In the genomic region with DNA sequence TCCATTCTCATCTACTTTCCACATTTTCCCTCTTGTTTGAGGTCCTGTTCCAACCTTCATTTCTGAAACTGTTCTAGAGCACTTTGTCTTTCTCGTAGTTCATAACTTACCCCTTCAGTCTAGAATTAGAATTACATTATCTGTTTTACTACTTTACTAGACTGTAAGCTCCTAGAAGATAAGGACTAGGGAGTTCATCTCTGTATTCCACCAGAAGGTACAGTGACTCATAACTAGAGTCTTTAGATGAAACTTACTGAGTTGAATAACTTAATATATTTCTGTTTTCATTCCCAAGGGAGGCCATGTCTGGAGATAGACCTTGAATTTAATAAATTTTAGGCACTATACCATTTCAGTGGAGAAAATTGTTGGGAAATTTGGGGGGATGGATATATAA, we compare ENCODE assay signal across 25 cellular contexts. TPM values are rescaled to one million over a fixed set of nuclear protein-coding genes. Genes with fewer than 3 reads are reported as not detected.
DNase-seq lines count a peak whose midpoint lies in the region; ATAC-seq and TF ChIP-seq lines count a peak whose summit lies in the region.
"Had no signal": no experiment of that assay in that cellular context is flagged by ENCODE, and none has a peak within 500 bp of the region (broad histone marks: within the 10 kb centered on the region; RNA-seq: fewer than 3 reads in every experiment).

No MANE protein-coding gene starts in this region.

- BruUV-seq in Calu3 (replicated peaks; lab: Mats Ljungman, UMichigan), result no TSS peak

- peak overlapping the region; percentile 70 for H3K27ac Mint-ChIP-seq in Calu3 (ENCODE audit: unreplicated experiment)
- H3K27ac Mint-ChIP-seq in activated T-helper 17 cell treated with anti-CD3 and anti-CD28 coated beads, Interleukin-2, amount 50 U/mL, for 72 hours, result peak overlapping the region; percentile 75
- H3K27ac Mint-ChIP-seq: brain had no signal

- H3K9me2 ChIP-seq in SK-N-SH, result no peaks in the 10 kb centered on the region

- intact Hi-C loops in Calu3 (cut with micrococcal nuclease; ENCODE audit: unreplicated experiment), result no loop called here

- H3K4me1 Mint-ChIP-seq in Calu3 (ENCODE audit: low read depth, unreplicated experiment), result peaks cover 12% of the 10 kb centered on the region
- peaks cover 26% of the 10 kb centered on the region for H3K4me1 Mint-ChIP-seq in activated T-helper 17 cell treated with anti-CD3 and anti-CD28 coated beads, Interleukin-2, amount 50 U/mL, for 72 hours

- peaks cover 79 to 85% of the 10 kb centered on the region in 2 experiments for H3K36me3 ChIP-seq in SK-N-SH (replicated peaks in 1 of 2; ENCODE audit: control insufficient read depth in 1 of 2, insufficient read depth in 2 of 2, low read length in 1 of 2)

- no peak for TF ChIP-seq RAD21 in SK-N-SH (IDR thresholded peaks at IDR 0.05; ENCODE audit: low read length)

- DNase-seq in SK-N-SH (no peak), Calu3 (no peak), fibroblast of the aortic adventitia (ENCODE audit: low read depth) (peak; percentile 34), ecto neural progenitor cell (ENCODE audit: low spot score) (no peak), kidney tubule cell (ENCODE audit: low spot score) (no peak), activated gamma-delta T cell treated with Interleukin-2 at 50 U/mL for 16 hours (no peak)
- DNase-seq: activated T-cell treated with anti-CD3 and anti-CD28 coated beads, Interleukin-2, amount 50 U/mL, for 48 hours; AML-193; GF-D8; kidney; mammary epithelial cell; NCI-H187; NCI-H69; occipital lobe; spleen; stimulated activated CD4-positive, alpha-beta T cell treated with anti-CD3 and anti-CD28 coated beads, Interleukin-4, amount 100 ng/mL, for 4 hours; T1000; trophoblast cell had no signal

- no peak overlapping the region for H2AFZ ChIP-seq in SK-N-SH (ENCODE audit: low read depth)

- no peaks in the 10 kb centered on the region for H3K9me3 ChIP-seq in SK-N-SH
- H3K9me3 ChIP-seq: spleen had no signal

- no peak overlapping the region for H3K4me2 ChIP-seq in SK-N-SH
- H3K4me2 ChIP-seq: KMS-11 had no signal

- H3K9me3 Mint-ChIP-seq in Calu3 (ENCODE audit: low read depth, unreplicated experiment), result peaks cover 2% of the 10 kb centered on the region
- H3K9me3 Mint-ChIP-seq in activated T-helper 17 cell treated with anti-CD3 and anti-CD28 coated beads, Interleukin-2, amount 50 U/mL, for 72 hours, result no peaks in the 10 kb centered on the region
- H3K9me3 Mint-ChIP-seq: brain had no signal

- H3K4me1 ChIP-seq in SK-N-SH (ENCODE audit: control insufficient read depth in 1 of 2, insufficient read depth in 2 of 2, low read depth in 1 of 2, low read length in 1 of 2), result peaks cover 0 to 5% of the 10 kb centered on the region in 2 experiments; a peak in 1 of 4 replicates
- H3K4me1 ChIP-seq: spleen had no signal

- CTCF ChIA-PET in SK-N-SH (lab: Yijun Ruan, JAX) (interaction anchor here (1.2 to 1.7 kb wide), 2 partner anchors 10 to 15 kb away, joined by 3 to 6 read pairs; no protein-coding TSS in a partner anchor), Calu3 (lab: Charles Lee) (no interaction called here)

- H3K27me3 ChIP-seq in SK-N-SH (ENCODE audit: insufficient read depth), result no peaks in the 10 kb centered on the region
- H3K27me3 ChIP-seq: spleen had no signal

- H3K4me3 ChIP-seq in SK-N-SH (ENCODE audit: low read depth in 2 of 2, low read length in 1 of 2) (no peak overlapping the region), fibroblast of the aortic adventitia (ENCODE audit: low read depth, low read length) (no peak overlapping the region)
- H3K4me3 ChIP-seq: coronary artery, spleen had no signal

- no peak for TF ChIP-seq CTCF in SK-N-SH (IDR thresholded peaks at IDR 0.05)
- no peak for TF ChIP-seq CTCF in Calu3 (IDR thresholded peaks at IDR 0.05; ENCODE audit: unreplicated experiment)
- TF ChIP-seq CTCF in fibroblast of the aortic adventitia (IDR thresholded peaks at IDR 0.05; ENCODE audit: insufficient read depth, low read length), result no peak

- no peaks in the 10 kb centered on the region for H3K27me3 Mint-ChIP-seq in Calu3 (ENCODE audit: unreplicated experiment)
- H3K27me3 Mint-ChIP-seq in activated T-helper 17 cell treated with anti-CD3 and anti-CD28 coated beads, Interleukin-2, amount 50 U/mL, for 72 hours, result no peaks in the 10 kb centered on the region
- H3K27me3 Mint-ChIP-seq: brain had no signal

- no peak for ATAC-seq in SK-N-SH treated with all-trans-retinoic acid at 6 μM for 48 hours
- ATAC-seq in activated T-helper 17 cell treated with anti-CD3 and anti-CD28 coated beads, Interleukin-2, amount 50 U/mL, for 72 hours (replicated peaks), result peak; percentile 59
- ATAC-seq: HCT116 had no signal

- peaks cover 88% of the 10 kb centered on the region for H3K36me3 Mint-ChIP-seq in Calu3 (ENCODE audit: insufficient read depth, unreplicated experiment)
- peaks cover 94% of the 10 kb centered on the region for H3K36me3 Mint-ChIP-seq in activated T-helper 17 cell treated with anti-CD3 and anti-CD28 coated beads, Interleukin-2, amount 50 U/mL, for 72 hours (ENCODE audit: low read depth)

- H3K9ac ChIP-seq in SK-N-SH, result no peak overlapping the region
- H3K9ac ChIP-seq: KMS-11 had no signal

- H3F3A ChIP-seq in SK-N-SH (replicated peaks; ENCODE audit: insufficient read depth), result peaks cover 7% of the 10 kb centered on the region

- H3K79me2 ChIP-seq in SK-N-SH (ENCODE audit: insufficient read depth), result peaks cover 52% of the 10 kb centered on the region

- 26% methylated on average over 1 of the region's 1 CpG for WGBS in SK-N-SH (ENCODE audit: low lambda C conversion rate)

- POLR2A ChIA-PET in SK-N-SH (lab: Yijun Ruan, JAX), result no interaction called here

- no peak for TF ChIP-seq EP300 in SK-N-SH (IDR thresholded peaks at IDR 0.05; ENCODE audit: borderline replicate concordance in 1 of 2, low read depth in 1 of 2, low read length in 1 of 2)

- H4K20me1 ChIP-seq in SK-N-SH (ENCODE audit: insufficient read depth), result peaks cover 10% of the 10 kb centered on the region

- H3K27ac ChIP-seq in SK-N-SH (ENCODE audit: low read depth in 2 of 2, low read length in 1 of 2), result no peak overlapping the region
- H3K27ac ChIP-seq: coronary artery, KMS-11, RWPE1, spleen had no signal

- no peak overlapping the region for H3K4me3 Mint-ChIP-seq in Calu3 (ENCODE audit: low read depth, unreplicated experiment)
- no peak overlapping the region for H3K4me3 Mint-ChIP-seq in activated T-helper 17 cell treated with anti-CD3 and anti-CD28 coated beads, Interleukin-2, amount 50 U/mL, for 72 hours
- H3K4me3 Mint-ChIP-seq: brain had no signal

TF ChIP-seq in SK-N-SH, 30 proteins besides CTCF, POLR2A, EP300 and RAD21:
- 0 out of 2 replicates have a peak, but pooled peaks have one; percentile 1 for TF ChIP-seq FOSL2 (IDR thresholded peaks at IDR 0.05; ENCODE audit: borderline replicate concordance, low read depth)
- TF ChIP-seq SMC3 (IDR thresholded peaks at IDR 0.05; ENCODE audit: low read depth, low read length), result no peak
- no peak for TF ChIP-seq YY1 (IDR thresholded peaks at IDR 0.05; ENCODE audit: low read depth)
TF ChIP-seq in SK-N-SH: peak in this region for 1.

TF ChIP-seq in SK-N-SH treated with all-trans-retinoic acid at 6 μM for 48 hours, 23 proteins besides CTCF, POLR2A, EP300 and RAD21:
- TF ChIP-seq ZC3H10 (CRISPR knock-in tag; IDR thresholded peaks at IDR 0.05), result no peak
- no peak for TF ChIP-seq ISL1 (CRISPR knock-in tag; IDR thresholded peaks at IDR 0.05)
- TF ChIP-seq, protein P1, sequence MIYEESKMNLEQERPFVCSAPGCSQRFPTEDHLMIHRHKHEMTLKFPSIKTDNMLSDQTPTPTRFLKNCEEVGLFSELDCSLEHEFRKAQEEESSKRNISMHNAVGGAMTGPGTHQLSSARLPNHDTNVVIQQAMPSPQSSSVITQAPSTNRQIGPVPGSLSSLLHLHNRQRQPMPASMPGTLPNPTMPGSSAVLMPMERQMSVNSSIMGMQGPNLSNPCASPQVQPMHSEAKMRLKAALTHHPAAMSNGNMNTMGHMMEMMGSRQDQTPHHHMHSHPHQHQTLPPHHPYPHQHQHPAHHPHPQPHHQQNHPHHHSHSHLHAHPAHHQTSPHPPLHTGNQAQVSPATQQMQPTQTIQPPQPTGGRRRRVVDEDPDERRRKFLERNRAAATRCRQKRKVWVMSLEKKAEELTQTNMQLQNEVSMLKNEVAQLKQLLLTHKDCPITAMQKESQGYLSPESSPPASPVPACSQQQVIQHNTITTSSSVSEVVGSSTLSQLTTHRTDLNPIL (CRISPR knock-in tag; IDR thresholded peaks at IDR 0.05; ENCODE audit: low read depth), result no peak
- TF ChIP-seq, protein P2, sequence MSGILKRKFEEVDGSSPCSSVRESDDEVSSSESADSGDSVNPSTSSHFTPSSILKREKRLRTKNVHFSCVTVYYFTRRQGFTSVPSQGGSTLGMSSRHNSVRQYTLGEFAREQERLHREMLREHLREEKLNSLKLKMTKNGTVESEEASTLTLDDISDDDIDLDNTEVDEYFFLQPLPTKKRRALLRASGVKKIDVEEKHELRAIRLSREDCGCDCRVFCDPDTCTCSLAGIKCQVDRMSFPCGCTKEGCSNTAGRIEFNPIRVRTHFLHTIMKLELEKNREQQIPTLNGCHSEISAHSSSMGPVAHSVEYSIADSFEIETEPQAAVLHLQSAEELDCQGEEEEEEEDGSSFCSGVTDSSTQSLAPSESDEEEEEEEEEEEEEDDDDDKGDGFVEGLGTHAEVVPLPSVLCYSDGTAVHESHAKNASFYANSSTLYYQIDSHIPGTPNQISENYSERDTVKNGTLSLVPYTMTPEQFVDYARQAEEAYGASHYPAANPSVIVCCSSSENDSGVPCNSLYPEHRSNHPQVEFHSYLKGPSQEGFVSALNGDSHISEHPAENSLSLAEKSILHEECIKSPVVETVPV (CRISPR knock-in tag; IDR thresholded peaks at IDR 0.05), result no peak
- TF ChIP-seq ZNF70 (CRISPR knock-in tag; IDR thresholded peaks at IDR 0.05), result no peak
- no peak for TF ChIP-seq ZNF8 (CRISPR knock-in tag; IDR thresholded peaks at IDR 0.05)

RNA-seq across cellular contexts. Expression of gene G3BP1, which starts 38.7 kb away (rescaled TPM):
- polyA plus RNA-seq in SK-N-SH (2012; rRNA removed), result 21.7 and 25.1 TPM in 2 replicates
- 28.6 and 28.8 TPM in 2 replicates for polyA plus RNA-seq in SK-N-SH (2012; cell fraction: cytosol; rRNA removed)
- polyA plus RNA-seq in SK-N-SH (2012; cell fraction: nucleus; rRNA removed), result 17.3 and 24.7 TPM in 2 replicates
- total RNA-seq in Calu3 (2022) (356 and 393 TPM in 2 replicates), fibroblast of the aortic adventitia (ENCODE audit: low replicate concordance) (161 and 239 TPM in 2 replicates)
- total RNA-seq in activated T-helper 17 cell treated with anti-CD3 and anti-CD28 coated beads, Interleukin-2, amount 50 U/mL, for 72 hours, result 100 to 1,000 TPM; 149 to 251 TPM

RNA-seq across cellular contexts. Expression of gene ATOX1, which starts 52.0 kb away (rescaled TPM):
- polyA plus RNA-seq in SK-N-SH (2012; rRNA removed), result 344 and 497 TPM in 2 replicates
- 405 and 434 TPM in 2 replicates for polyA plus RNA-seq in SK-N-SH (2012; cell fraction: cytosol; rRNA removed)
- polyA plus RNA-seq in SK-N-SH (2012; cell fraction: nucleus; rRNA removed), result 101 and 168 TPM in 2 replicates
- total RNA-seq in Calu3 (2022), result 204 and 239 TPM in 2 replicates
- 10 to 100 TPM; 41.8 to 87.8 TPM for total RNA-seq in activated T-helper 17 cell treated with anti-CD3 and anti-CD28 coated beads, Interleukin-2, amount 50 U/mL, for 72 hours
- 28.6 and 66.6 TPM in 2 replicates for total RNA-seq in fibroblast of the aortic adventitia (ENCODE audit: low replicate concordance)
